ENCODE assay signal across 1 cellular context in genomic region chr16:24729243-24729966, GRCh38.
TF ChIP-seq lines count a peak whose summit lies in the region.

Gene TNRC6A, plus strand, starts transcription at chr16:24729651. Its CDS starts 191 bp downstream, at chr16:24729842.

TF ChIP-seq in HEK293, 187 proteins besides CTCF, POLR2A, EP300 and RAD21 (continued from another document and continues in another):
- TF ChIP-seq ZNF518A (tag by site-specific recombination; conservative IDR thresholded peaks at IDR 0.05; ENCODE audit: low read depth): peak; percentile 81
- TF ChIP-seq ZNF585B (tag by site-specific recombination; IDR thresholded peaks at IDR 0.05): no peak
- no peak for TF ChIP-seq ZNF792 (tag by site-specific recombination; IDR thresholded peaks at IDR 0.05)
- no peak for TF ChIP-seq ZNF544 (tag by site-specific recombination; IDR thresholded peaks at IDR 0.05)
- TF ChIP-seq ZNF354C (tag by site-specific recombination; IDR thresholded peaks at IDR 0.05; ENCODE audit: borderline replicate concordance, low read depth): no peak
- TF ChIP-seq ZNF660 (tag by site-specific recombination; IDR thresholded peaks at IDR 0.05): peak; percentile 18; the same call in 1 of the 2 replicates
- no peak for TF ChIP-seq ZNF184 (tag by site-specific recombination; IDR thresholded peaks at IDR 0.05)
- 0 out of 2 replicates have a peak, but pooled peaks have one; percentile 32 for TF ChIP-seq INSM2 (tag by site-specific recombination; IDR thresholded peaks at IDR 0.05)
- no peak for TF ChIP-seq ZNF560 (tag by site-specific recombination; IDR thresholded peaks at IDR 0.05; ENCODE audit: borderline replicate concordance)
- TF ChIP-seq ZNF600 (tag by site-specific recombination; IDR thresholded peaks at IDR 0.05): 0 out of 2 replicates have a peak, but pooled peaks have one; percentile 24
- no peak for TF ChIP-seq ZNF202 (tag by site-specific recombination; IDR thresholded peaks at IDR 0.05; ENCODE audit: borderline replicate concordance)
- TF ChIP-seq ZIC2 (tag by site-specific recombination; IDR thresholded peaks at IDR 0.05): peak; percentile 46
- 0 out of 2 replicates have a peak, but pooled peaks have one; percentile 40 for TF ChIP-seq ZNF449 (tag by site-specific recombination; IDR thresholded peaks at IDR 0.05)
- TF ChIP-seq ZNF530 (tag by site-specific recombination; IDR thresholded peaks at IDR 0.05; ENCODE audit: low read depth): no peak
- no peak for TF ChIP-seq ZNF610 (tag by site-specific recombination; IDR thresholded peaks at IDR 0.05; ENCODE audit: borderline replicate concordance)
- TF ChIP-seq ZNF580 (tag by site-specific recombination; IDR thresholded peaks at IDR 0.05): peak; percentile 95
- no peak for TF ChIP-seq ZNF366 (tag by site-specific recombination; conservative IDR thresholded peaks at IDR 0.05)
- no peak for TF ChIP-seq PRDM6 (tag by site-specific recombination; IDR thresholded peaks at IDR 0.05)
- TF ChIP-seq ZSCAN4 (tag by site-specific recombination; IDR thresholded peaks at IDR 0.05): 0 out of 2 replicates have a peak, but pooled peaks have one; percentile 13
- TF ChIP-seq ZFHX2 (tag by site-specific recombination; conservative IDR thresholded peaks at IDR 0.05): no peak
- TF ChIP-seq ZNF248 (tag by site-specific recombination; IDR thresholded peaks at IDR 0.05): no peak
- TF ChIP-seq ZNF362 (tag by site-specific recombination; IDR thresholded peaks at IDR 0.05): peak; percentile 95
- no peak for TF ChIP-seq PRDM4 (tag by site-specific recombination; IDR thresholded peaks at IDR 0.05)
- TF ChIP-seq KLF1 (tag by site-specific recombination; IDR thresholded peaks at IDR 0.05): peak; percentile 34; the same call in 1 of the 2 replicates
- no peak for TF ChIP-seq ZNF704 (tag by site-specific recombination; IDR thresholded peaks at IDR 0.05)
- TF ChIP-seq ZFP37 (tag by site-specific recombination; IDR thresholded peaks at IDR 0.05): no peak
- TF ChIP-seq ZNF311 (tag by site-specific recombination; IDR thresholded peaks at IDR 0.05; ENCODE audit: borderline replicate concordance): no peak
- TF ChIP-seq ZNF37A (tag by site-specific recombination; IDR thresholded peaks at IDR 0.05): no peak
- no peak for TF ChIP-seq ZNF155 (tag by site-specific recombination; IDR thresholded peaks at IDR 0.05)
- TF ChIP-seq ZNF529 (tag by site-specific recombination; IDR thresholded peaks at IDR 0.05; ENCODE audit: insufficient replicate concordance): no peak
- TF ChIP-seq KLF16 (tag by site-specific recombination; IDR thresholded peaks at IDR 0.05): no peak; the same call in 1 of the 2 replicates
- TF ChIP-seq AEBP2 (tag by site-specific recombination; IDR thresholded peaks at IDR 0.05; ENCODE audit: borderline replicate concordance): no peak
- TF ChIP-seq ZBTB11 (tag by site-specific recombination; conservative IDR thresholded peaks at IDR 0.05; ENCODE audit: low read depth): peak; percentile 95
- no peak for TF ChIP-seq ZBTB48 (tag by site-specific recombination; IDR thresholded peaks at IDR 0.05)
- TF ChIP-seq GLIS1 (tag by site-specific recombination; IDR thresholded peaks at IDR 0.05): peak; percentile 73
- TF ChIP-seq ZNF626 (tag by site-specific recombination; IDR thresholded peaks at IDR 0.05): no peak
